25 cellular contexts compared by ENCODE assay signal in the genomic region with DNA sequence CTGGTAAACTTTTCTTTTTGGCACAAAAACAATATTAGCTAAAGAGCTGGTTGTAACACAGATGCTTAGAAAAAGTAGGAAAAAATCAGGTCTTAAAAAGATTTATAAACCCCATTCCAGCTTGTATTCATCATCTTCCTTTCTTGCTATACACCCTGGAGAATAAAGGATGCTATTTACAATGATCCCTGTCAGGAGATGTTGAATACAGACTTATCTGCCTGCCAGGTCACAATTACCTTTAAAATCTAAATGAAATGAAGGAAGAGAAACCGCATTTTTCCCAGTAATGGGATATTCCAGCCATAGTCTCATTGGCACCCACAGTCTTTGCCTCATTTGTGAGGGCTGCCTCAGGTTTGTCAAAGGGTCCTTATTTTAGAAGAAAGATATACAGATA.
"Had no signal": no experiment of that assay in that cellular context is flagged by ENCODE, and none has a peak within 500 bp of the region (broad histone marks: within the 10 kb centered on the region; RNA-seq: fewer than 3 reads in every experiment).

No MANE protein-coding gene starts in this region.

- H3K36me3 ChIP-seq: stomach, suprapubic skin, thoracic aorta, thyroid gland, tibial artery, tibial nerve, transverse colon, upper lobe of left lung, upper lobe of right lung, uterus, vagina had no signal

- H3K27me3 ChIP-seq: stomach, suprapubic skin, testis, thyroid gland, tibial nerve, transverse colon, upper lobe of left lung, upper lobe of right lung, uterus, vagina had no signal

- ATAC-seq: stimulated activated effector memory CD8-positive, alpha-beta T cell treated with anti-CD3 and anti-CD28 coated beads, Interleukin-12 subunit alpha, Interleukin-12 subunit beta, amount 100 ng/mL, for 72 hours; stimulated activated memory B cell treated with anti-CD40 and anti-IgM and Interleukin-4, amounts not matched to agents 10 μg/mL and 1 μg/mL and 100 μg/mL, for 72 hours; stimulated activated naive B cell treated with anti-CD40 and anti-IgM and Interleukin-4, amounts not matched to agents 10 μg/mL and 1 μg/mL and 100 μg/mL, for 72 hours; stimulated activated naive CD8-positive, alpha-beta T cell treated with anti-CD3 and anti-CD28 coated beads, Interleukin-15, amount 100 ng/mL, for 72 hours; stimulated activated naive CD8-positive, alpha-beta T cell treated with anti-CD3 and anti-CD28 coated beads, Interleukin-15, Interleukin-2, amounts not matched to agents 100 U/mL and 50 U/mL, for 24 hours; upper lobe of right lung had no signal

- H3K9me3 ChIP-seq: stomach, suprapubic skin, testis, thoracic aorta, thyroid gland, tibial artery, tibial nerve, transverse colon, upper lobe of left lung, upper lobe of right lung, uterus, vagina had no signal

- H3K27ac ChIP-seq: stomach, suprapubic skin, testis, thoracic aorta, thyroid gland, tibial artery, transverse colon, upper lobe of left lung, upper lobe of right lung, uterus, vagina had no signal

- H3K4me3 ChIP-seq: stomach, suprapubic skin, testis, thoracic aorta, thyroid gland, tibial artery, tibial nerve, transverse colon, upper lobe of left lung, upper lobe of right lung, uterus, vagina had no signal

- DNase-seq: stimulated activated CD4-positive, alpha-beta T cell treated with anti-CD3 and anti-CD28 coated beads, Interleukin-2, amount 100 ng/mL, for 48 hours; stimulated activated CD4-positive, alpha-beta T cell treated with anti-CD3 and anti-CD28 coated beads, Interleukin-4, amount 100 ng/mL, for 1 hour; stimulated activated CD4-positive, alpha-beta T cell treated with anti-CD3 and anti-CD28 coated beads, Interleukin-4, amount 100 ng/mL, for 24 hours; stimulated activated CD4-positive, alpha-beta T cell treated with anti-CD3 and anti-CD28 coated beads, Interleukin-4, amount 100 ng/mL, for 4 hours; stimulated activated CD8-positive, alpha-beta memory T cell treated with anti-CD3 and anti-CD28 coated beads, Interleukin-4, amount 100 ng/mL, for 48 hours; stimulated activated naive B cell treated with anti-CD40 and anti-IgM and Interleukin-4, amounts not matched to agents 10 μg/mL and 1 μg/mL and 100 μg/mL, for 72 hours; stimulated activated naive CD4-positive, alpha-beta T cell; stimulated activated naive CD4-positive, alpha-beta T cell treated with Interleukin-2 at 50 U/mL for 16 hours; stimulated activated naive CD8-positive, alpha-beta T cell treated with anti-CD3 and anti-CD28 coated beads, Interleukin-15, amount 100 ng/mL, for 72 hours; stimulated activated naive CD8-positive, alpha-beta T cell treated with anti-CD3 and anti-CD28 coated beads, Interleukin-15, Interleukin-2, amounts not matched to agents 100 U/mL and 50 U/mL, for 24 hours; stomach; substantia nigra; testis; thyroid gland; tibial artery; transverse colon; upper lobe of left lung; upper lobe of right lung; uterus had no signal

- H3K4me1 ChIP-seq: stomach, suprapubic skin, testis, thyroid gland, tibial artery, tibial nerve, transverse colon, upper lobe of left lung, upper lobe of right lung, uterus, vagina had no signal
